In genomic region chr7:99918959-99919813, GRCh38 we compare ENCODE assay signal across 1 cellular context.
A peak's percentile ranks its signal among the peaks of the same experiment; 100 is the strongest.
TF ChIP-seq lines count a peak whose summit lies in the region.

Gene TRIM4, minus strand, starts transcription at chr7:99919530. Its CDS starts 129 bp downstream, at chr7:99919401.

TF ChIP-seq in HepG2, 621 proteins besides CTCF, POLR2A, EP300 and RAD21 (continued from another document and continues in another):
- TF ChIP-seq ZNF484 (CRISPR knock-in tag; IDR thresholded peaks at IDR 0.05; ENCODE audit: borderline replicate concordance, low read depth) (0 out of 2 replicates have a peak, but pooled peaks have one; percentile 15), LCORL (IDR thresholded peaks at IDR 0.05) (no peak), LCORL (CRISPR knock-in tag; IDR thresholded peaks at IDR 0.05) (peak; percentile 45; the same call in 1 of the 2 replicates), HDAC2 (CRISPR knock-in tag; IDR thresholded peaks at IDR 0.05) (no peak; the same call in none of the 2 replicates), HDAC6 (IDR thresholded peaks at IDR 0.05; ENCODE audit: low read depth, low read length) (no peak), RFXAP (CRISPR knock-in tag; IDR thresholded peaks at IDR 0.05; ENCODE audit: borderline replicate concordance) (peak; percentile 59; the same call in 1 of the 2 replicates), GABPA (IDR thresholded peaks at IDR 0.05; ENCODE audit: low read depth, low read length) (peak; percentile 88), GABPA (CRISPR knock-in tag; IDR thresholded peaks at IDR 0.05; ENCODE audit: low read depth) (peak; percentile 98), TP53 (CRISPR knock-in tag; conservative IDR thresholded peaks at IDR 0.05) (no peak), RXRB (CRISPR knock-in tag; IDR thresholded peaks at IDR 0.05; ENCODE audit: borderline replicate concordance) (peak; percentile 49; the same call in 1 of the 2 replicates), ZNF607 (CRISPR knock-in tag; IDR thresholded peaks at IDR 0.05; ENCODE audit: borderline replicate concordance) (peak; percentile 54; the same call in 1 of the 2 replicates), ATF4 (CRISPR knock-in tag; IDR thresholded peaks at IDR 0.05) (0 out of 4 replicates have a peak, but pooled peaks of 1 of the 2 experiments have one; percentile 34), KLF6 (CRISPR knock-in tag; IDR thresholded peaks at IDR 0.05) (peak; percentile 60), U2AF1 (optimal IDR thresholded peaks at IDR 0.05; ENCODE audit: low read depth, low read length) (no peak), GATAD1 (CRISPR knock-in tag; IDR thresholded peaks at IDR 0.05) (peak; percentile 95), KLF9 (CRISPR knock-in tag; IDR thresholded peaks at IDR 0.05; ENCODE audit: low read depth) (0 out of 2 replicates have a peak, but pooled peaks have one; percentile 47), JUNB (CRISPR knock-in tag; IDR thresholded peaks at IDR 0.05; ENCODE audit: borderline replicate concordance) (no peak), ZNF557 (CRISPR knock-in tag; IDR thresholded peaks at IDR 0.05) (no peak), MAFK (conservative IDR thresholded peaks at IDR 0.05 in 1 of 2, IDR thresholded peaks at IDR 0.05 in 1 of 2; ENCODE audit: low read length in 2 of 2) (no peak), IKZF4 (CRISPR knock-in tag; IDR thresholded peaks at IDR 0.05; ENCODE audit: borderline replicate concordance, low read depth, not compliant biosample characterization) (peak; percentile 57), RNF2 (conservative IDR thresholded peaks at IDR 0.05; ENCODE audit: low read depth) (0 out of 2 replicates have a peak, but pooled peaks have one; percentile 26), ZNF329 (CRISPR knock-in tag; IDR thresholded peaks at IDR 0.05; ENCODE audit: low read depth) (no peak), BRCA1 (CRISPR knock-in tag; IDR thresholded peaks at IDR 0.05) (no peak), PATZ1 (CRISPR knock-in tag; IDR thresholded peaks at IDR 0.05) (peak; percentile 51; the same call in 1 of the 2 replicates), KDM5A (IDR thresholded peaks at IDR 0.05; ENCODE audit: borderline replicate concordance, low read length) (peak; percentile 79), ZNF230 (CRISPR knock-in tag; IDR thresholded peaks at IDR 0.05) (no peak), HOMEZ (CRISPR knock-in tag; IDR thresholded peaks at IDR 0.05; ENCODE audit: low read depth) (no peak), CSRNP2 (CRISPR knock-in tag; conservative IDR thresholded peaks at IDR 0.05; ENCODE audit: low read depth) (no peak), PRPF4 (IDR thresholded peaks at IDR 0.05; ENCODE audit: low read depth, low read length, poor library complexity, severe bottlenecking) (no peak), SOX6 (IDR thresholded peaks at IDR 0.05) (no peak), SOX6 (CRISPR knock-in tag; IDR thresholded peaks at IDR 0.05) (peak; percentile 76), ZMAT3 (CRISPR knock-in tag; conservative IDR thresholded peaks at IDR 0.05) (peak; percentile 81), CBX1 (IDR thresholded peaks at IDR 0.05; ENCODE audit: low read depth) (peak; percentile 86), MYPOP (CRISPR knock-in tag; IDR thresholded peaks at IDR 0.05) (no peak; the same call in 1 of the 2 replicates), FOXK2 (IDR thresholded peaks at IDR 0.05) (no peak; the same call in 1 of the 2 replicates), DZIP1 (CRISPR knock-in tag; IDR thresholded peaks at IDR 0.05) (no peak), ZNF646 (CRISPR knock-in tag; IDR thresholded peaks at IDR 0.05) (no peak), TRIM22 (IDR thresholded peaks at IDR 0.05) (no peak), KDM5B (CRISPR knock-in tag; IDR thresholded peaks at IDR 0.05; ENCODE audit: borderline replicate concordance) (peak; percentile 89), ZNF558 (CRISPR knock-in tag; IDR thresholded peaks at IDR 0.05; ENCODE audit: borderline replicate concordance) (0 out of 2 replicates have a peak, but pooled peaks have one; percentile 55), ZNF44 (CRISPR knock-in tag; IDR thresholded peaks at IDR 0.05) (no peak), TBL1XR1 (IDR thresholded peaks at IDR 0.05; ENCODE audit: borderline replicate concordance, low read length, partially characterized antibody) (no peak), NBN (conservative IDR thresholded peaks at IDR 0.05) (no peak), KLF15 (CRISPR knock-in tag; IDR thresholded peaks at IDR 0.05; ENCODE audit: borderline replicate concordance) (0 out of 2 replicates have a peak, but pooled peaks have one; percentile 48), POLR2AphosphoS5 (IDR thresholded peaks at IDR 0.05; ENCODE audit: low read depth, low read length) (peak; percentile 82), ZNF652 (CRISPR knock-in tag; IDR thresholded peaks at IDR 0.05; ENCODE audit: borderline replicate concordance, low read depth) (no peak), ZNF235 (CRISPR knock-in tag; IDR thresholded peaks at IDR 0.05; ENCODE audit: borderline replicate concordance) (peak; percentile 2; the same call in 1 of the 2 replicates)
